22 cellular contexts compared by ENCODE assay signal in genomic region chr3:31553258-31553657, GRCh38.
DNase-seq lines count a peak whose midpoint lies in the region; FAIRE-seq and TF ChIP-seq lines count a peak whose summit lies in the region.
"Had no signal": no experiment of that assay in that cellular context is flagged by ENCODE, and none has a peak within 500 bp of the region (broad histone marks: within the 10 kb centered on the region; RNA-seq: fewer than 3 reads in every experiment).

No MANE protein-coding gene starts in this region.

- peak overlapping the region; percentile 44 for H3K9ac ChIP-seq in Loucy (ENCODE audit: low read depth, low read length, poor library complexity, severe bottlenecking)
- H3K9ac ChIP-seq: BLaER1 treated with 17β-estradiol and CSF1 and Interleukin-3, amounts not matched to agents 10 nM and 100 nM had no signal

- no peaks in the 10 kb centered on the region for H3K9me2 ChIP-seq in Loucy (replicated peaks; ENCODE audit: low read depth, low read length)

- TF ChIP-seq CTCF in D721Med (IDR thresholded peaks at IDR 0.05; ENCODE audit: insufficient read depth, missing control alignments): no peak
- no peak for TF ChIP-seq CTCF in Loucy (conservative IDR thresholded peaks at IDR 0.05; ENCODE audit: low read length)

- peak; percentile 69 for FAIRE-seq in D721Med (lab: Jason Lieb, UNC)
- FAIRE-seq in islet of Langerhans (lab: Jason Lieb, UNC): peak; percentile 60
- FAIRE-seq: A549, GM12878, GM12892, GM18507 had no signal

- H3K9me3 ChIP-seq in Loucy (ENCODE audit: insufficient read depth, low read depth, low read length): no peaks in the 10 kb centered on the region
- H3K9me3 ChIP-seq: A549, Caco-2 had no signal

- H3K79me2 ChIP-seq in Loucy (ENCODE audit: insufficient read depth, low read length): peaks cover 100% of the 10 kb centered on the region

- H3K27me3 ChIP-seq in Loucy (ENCODE audit: insufficient read depth, low read length, poor library complexity, severe bottlenecking): no peaks in the 10 kb centered on the region
- H3K27me3 ChIP-seq: BLaER1 treated with 17β-estradiol and CSF1 and Interleukin-3, amounts not matched to agents 10 nM and 100 nM had no signal

- no peak overlapping the region for H2AFZ ChIP-seq in Loucy (ENCODE audit: low read length)

- H3K4me2 ChIP-seq in Loucy (ENCODE audit: low read depth, low read length, poor library complexity, severe bottlenecking): peak overlapping the region; percentile 95
- H3K4me2 ChIP-seq: A549; BLaER1 treated with 17β-estradiol and CSF1 and Interleukin-3, amounts not matched to agents 10 nM and 100 nM had no signal

- no peak for DNase-seq in D721Med (ENCODE audit: insufficient read length, low spot score)
- DNase-seq in KG1 (lab: John Stamatoyannopoulos, UW): no peak
- no peak for DNase-seq in amniotic stem cell (lab: John Stamatoyannopoulos, UW)
- DNase-seq: AML-193; Caco-2; Calu3; CD4-positive, alpha-beta T cell; CD8-positive, alpha-beta T cell; DMS 273 treated with DMSO at 0.1 percent for 48 hours; DMS153; DMS53; DMS79; DND-41; EL; GDM1 had no signal

- peaks cover 78% of the 10 kb centered on the region for H3K4me1 ChIP-seq in Loucy (ENCODE audit: insufficient read depth, low read length, poor library complexity, severe bottlenecking)
- H3K4me1 ChIP-seq: A549, Caco-2 had no signal

- H3K4me3 ChIP-seq in Loucy (ENCODE audit: low read length, poor library complexity, severe bottlenecking): peak overlapping the region; percentile 88
- H3K4me3 ChIP-seq: A549; BLaER1 treated with 17β-estradiol and CSF1 and Interleukin-3, amounts not matched to agents 10 nM and 100 nM; GM12878 had no signal

- peaks cover 99% of the 10 kb centered on the region for H4K20me1 ChIP-seq in Loucy (ENCODE audit: insufficient read depth, low read length, poor library complexity, severe bottlenecking)

- H3K36me3 ChIP-seq in Loucy (ENCODE audit: insufficient read depth, low read length): peaks cover 92% of the 10 kb centered on the region

- H3F3A ChIP-seq in Loucy (ENCODE audit: low read depth): peaks cover 29% of the 10 kb centered on the region
